8 cellular contexts compared by ENCODE assay signal in the genomic region with DNA sequence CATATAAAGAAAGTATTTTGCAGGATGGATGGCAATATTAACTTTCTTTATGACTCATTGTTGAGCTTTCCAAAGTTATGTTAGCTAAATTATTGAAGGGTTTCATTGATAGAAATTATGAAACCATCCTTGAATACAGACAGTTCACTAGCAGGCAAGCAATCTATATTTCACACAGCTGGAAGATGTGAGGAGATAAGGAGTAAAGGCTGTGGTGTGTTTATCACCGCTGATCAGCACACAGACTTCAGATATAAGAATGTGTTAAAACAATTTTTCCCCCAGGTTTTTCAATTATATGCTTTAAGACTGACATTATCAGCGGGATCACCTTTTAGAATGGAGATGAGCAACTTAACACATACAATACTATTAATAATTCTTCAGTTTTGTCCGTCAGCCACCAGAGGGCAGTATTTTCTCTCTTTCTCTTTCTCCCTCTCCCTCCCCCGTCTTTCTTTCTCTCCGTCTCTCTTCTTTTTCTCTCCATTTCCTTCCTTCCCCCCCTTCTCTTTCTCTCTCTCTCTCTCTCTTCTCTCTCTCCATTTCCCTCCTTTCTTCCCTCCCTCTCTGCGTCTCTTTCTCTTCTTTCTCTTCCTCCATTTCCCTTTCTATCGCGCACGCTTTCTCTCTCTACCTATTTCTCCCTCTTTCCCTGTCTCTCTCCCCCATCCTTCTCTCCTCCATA.
DNase-seq lines count a peak whose midpoint lies in the region; ATAC-seq, FAIRE-seq and TF ChIP-seq lines count a peak whose summit lies in the region.

No MANE protein-coding gene starts in this region.

- H3K4me1 Mint-ChIP-seq in stimulated activated effector memory CD8-positive, alpha-beta T cell treated with anti-CD3 and anti-CD28 coated beads, Interleukin-12 subunit alpha, Interleukin-12 subunit beta, amount 100 ng/mL, for 72 hours = peaks cover 11% of the 10 kb centered on the region

- H3K4me1 ChIP-seq in SJCRH30 (0 out of 2 replicates have a peak, but pooled peaks cover 5% of the 10 kb centered on the region), kidney (ENCODE audit: control insufficient read depth in 1 of 2, insufficient read depth in 1 of 2, low read depth in 1 of 2, low read length in 2 of 2) (no peaks in the 10 kb centered on the region)

- H3K4me3 Mint-ChIP-seq in stimulated activated effector memory CD8-positive, alpha-beta T cell treated with anti-CD3 and anti-CD28 coated beads, Interleukin-12 subunit alpha, Interleukin-12 subunit beta, amount 100 ng/mL, for 72 hours = peak overlapping the region; percentile 59

- peak; percentile 66 for TF ChIP-seq CTCF in kidney (IDR thresholded peaks at IDR 0.05; ENCODE audit: borderline replicate concordance, extremely low read depth, insufficient read depth)

- H3K9me3 Mint-ChIP-seq in stimulated activated effector memory CD8-positive, alpha-beta T cell treated with anti-CD3 and anti-CD28 coated beads, Interleukin-12 subunit alpha, Interleukin-12 subunit beta, amount 100 ng/mL, for 72 hours = no peaks in the 10 kb centered on the region

- no peaks in the 10 kb centered on the region for H3K36me3 Mint-ChIP-seq in stimulated activated effector memory CD8-positive, alpha-beta T cell treated with anti-CD3 and anti-CD28 coated beads, Interleukin-12 subunit alpha, Interleukin-12 subunit beta, amount 100 ng/mL, for 72 hours

- H3K27me3 ChIP-seq in SJCRH30 = no peaks in the 10 kb centered on the region

- no peak overlapping the region for H3K27ac ChIP-seq in SJCRH30
- H3K27ac ChIP-seq in kidney (ENCODE audit: low read depth in 2 of 2, low read length in 2 of 2) = no peak overlapping the region

- ATAC-seq in GM18867 (IDR thresholded peaks at IDR 0.05; ENCODE audit: unreplicated experiment) (peak; percentile 81), HG03457 (IDR thresholded peaks at IDR 0.05; ENCODE audit: unreplicated experiment) (no peak)
- peak; percentile 64 for ATAC-seq in stimulated activated effector memory CD8-positive, alpha-beta T cell treated with anti-CD3 and anti-CD28 coated beads, Interleukin-12 subunit alpha, Interleukin-12 subunit beta, amount 100 ng/mL, for 72 hours

- peak; percentile 58 for DNase-seq in AG20443 (ENCODE audit: low spot score)
- DNase-seq in LHCN-M2 (ENCODE audit: low read depth) = peak; percentile 45
- DNase-seq in SJCRH30 = peak; percentile 27 to 77
- DNase-seq in cerebellar cortex (ENCODE audit: low spot score) = peak; percentile 87
- DNase-seq in kidney = no peak
- DNase-seq in stimulated activated effector memory CD8-positive, alpha-beta T cell treated with anti-CD3 and anti-CD28 coated beads, Interleukin-12 subunit alpha, Interleukin-12 subunit beta, amount 100 ng/mL, for 72 hours (ENCODE audit: low spot score in 2 of 2) = peak in 1 of 2 donors; percentile 15

- H3K9ac ChIP-seq in kidney (ENCODE audit: low read length in 2 of 2) = peak overlapping the region in 1 of 2 donors; percentile 19

- H3K36me3 ChIP-seq in SJCRH30 (no peaks in the 10 kb centered on the region), kidney (ENCODE audit: control insufficient read depth in 1 of 2, insufficient read depth in 2 of 2, low read length in 2 of 2) (no peaks in the 10 kb centered on the region)

- H3K4me3 ChIP-seq in SJCRH30 = peak overlapping the region; percentile 18; the same call in 1 of the 2 replicates
- peak overlapping the region; percentile 62 to 63 for H3K4me3 ChIP-seq in kidney (ENCODE audit: low read length in 2 of 2)

- intact Hi-C loops in kidney (cut with DNase I) = loop anchor here (5.0 to 10.0 kb wide), 2 partner anchors 293 to 391 kb away; no protein-coding TSS in a partner anchor

- FAIRE-seq in kidney (lab: Jason Lieb, UNC) = peak; percentile 56

- H3K9me3 ChIP-seq in SJCRH30 (replicated peaks) (no peaks in the 10 kb centered on the region), kidney (ENCODE audit: control insufficient read depth in 1 of 2, low read length in 2 of 2) (no peaks in the 10 kb centered on the region)

- H3K27ac Mint-ChIP-seq in stimulated activated effector memory CD8-positive, alpha-beta T cell treated with anti-CD3 and anti-CD28 coated beads, Interleukin-12 subunit alpha, Interleukin-12 subunit beta, amount 100 ng/mL, for 72 hours = peak overlapping the region; percentile 19
